In the genomic region with DNA sequence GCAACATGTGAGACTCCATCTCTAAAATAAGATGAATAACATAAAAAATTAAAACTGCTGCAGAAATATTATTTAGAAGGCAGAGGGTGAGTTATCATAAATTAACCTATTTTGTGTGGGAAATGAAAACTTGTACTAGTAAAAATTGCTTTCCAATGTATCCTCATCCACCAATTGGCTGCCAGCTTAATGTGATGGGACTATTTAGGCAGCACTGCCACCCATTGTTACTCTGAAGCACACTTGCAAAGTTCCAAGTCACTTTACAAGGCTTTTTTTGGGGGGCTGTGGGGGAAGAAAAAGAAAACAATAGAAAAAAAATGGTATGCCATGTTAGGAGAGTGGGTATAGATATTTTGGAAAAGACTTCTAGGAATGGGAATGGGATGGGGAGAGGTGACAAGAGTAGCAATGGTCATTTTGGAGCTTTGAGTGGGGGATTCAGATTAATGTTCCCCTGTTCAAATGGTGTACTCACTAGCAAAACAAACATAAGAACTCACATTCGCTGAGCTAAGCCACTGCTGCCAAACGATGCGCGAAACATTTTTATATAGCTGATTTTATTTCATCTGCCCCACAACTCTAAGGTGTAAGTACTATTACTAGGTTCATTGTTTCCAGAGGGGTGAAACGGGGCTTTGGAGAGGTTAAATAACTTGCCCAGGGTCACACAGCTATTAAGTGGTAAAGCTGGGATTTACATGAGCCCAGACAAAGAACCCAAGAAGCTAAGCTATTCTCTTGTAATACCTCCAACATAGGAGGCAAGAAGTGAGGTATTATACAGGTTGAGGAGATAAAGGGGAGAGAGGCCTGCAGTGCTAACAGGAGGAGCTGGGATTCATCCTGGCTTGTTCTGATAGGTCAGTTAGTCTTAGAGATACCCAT, we compare ENCODE assay signal across 25 cellular contexts.
DNase-seq lines count a peak whose midpoint lies in the region; ATAC-seq, FAIRE-seq and TF ChIP-seq lines count a peak whose summit lies in the region.
"Had no signal": no experiment of that assay in that cellular context is flagged by ENCODE, and none has a peak within 500 bp of the region (broad histone marks: within the 10 kb centered on the region; RNA-seq: fewer than 3 reads in every experiment).

No MANE protein-coding gene starts in this region.

- peak overlapping the region; percentile 2 for H3K27ac ChIP-seq in A673 (ENCODE audit: low read depth, low read length, poor library complexity, severe bottlenecking)

- peaks cover 39% of the 10 kb centered on the region for H3K36me3 ChIP-seq in A673 (ENCODE audit: insufficient read depth, low read length, poor library complexity, severe bottlenecking)
- no peaks in the 10 kb centered on the region; the same call in 1 of the 2 replicates for H3K36me3 ChIP-seq in HAP-1 (replicated peaks)
- H3K36me3 ChIP-seq in bronchial epithelial cell (ENCODE audit: control insufficient read depth, insufficient read depth, low read length) = no peaks in the 10 kb centered on the region
- H3K36me3 ChIP-seq: BE2C had no signal

- H3K4me1 ChIP-seq in A673 (ENCODE audit: insufficient read depth, low read length, poor library complexity, severe bottlenecking) = peaks cover 56% of the 10 kb centered on the region
- H3K4me1 ChIP-seq in HAP-1 = peaks cover 8% of the 10 kb centered on the region
- H3K4me1 ChIP-seq: BE2C had no signal

- H3K4me3 ChIP-seq in A673 (ENCODE audit: low read depth, low read length, poor library complexity, severe bottlenecking) = no peak overlapping the region
- H3K4me3 ChIP-seq in HAP-1 = no peak overlapping the region
- H3K4me3 ChIP-seq in bronchial epithelial cell (ENCODE audit: low read depth, low read length) = no peak overlapping the region
- H3K4me3 ChIP-seq: heart left ventricle, upper lobe of left lung had no signal

- intact Hi-C loops in A673 (cut with micrococcal nuclease; ENCODE audit: unreplicated experiment) = no loop called here

- FAIRE-seq in bronchial epithelial cell (lab: Jason Lieb, UNC) = peak; percentile 66
- FAIRE-seq: GM12891, kidney had no signal

- no peak for ATAC-seq in stimulated activated naive CD8-positive, alpha-beta T cell treated with anti-CD3 and anti-CD28 coated beads, Interleukin-15, Interleukin-2, amounts not matched to agents 100 U/mL and 50 U/mL, for 24 hours
- ATAC-seq: heart left ventricle, Right ventricle myocardium inferior had no signal

- no TSS peak for BruUV-seq in A673 (replicated peaks; lab: Mats Ljungman, UMichigan)

- DNase-seq in A673 (ENCODE audit: low spot score) (no peak), HAP-1 (ENCODE audit: low spot score in 2 of 2) (peak; percentile 8 to 19), bronchial epithelial cell (ENCODE audit: low read depth) (no peak), pons (ENCODE audit: low spot score) (peak; percentile 74), occipital lobe (lab: John Stamatoyannopoulos, UW) (no peak), COLO829 (ENCODE audit: low spot score) (no peak)
- no peak for DNase-seq in stimulated activated naive CD8-positive, alpha-beta T cell treated with anti-CD3 and anti-CD28 coated beads, Interleukin-15, Interleukin-2, amounts not matched to agents 100 U/mL and 50 U/mL, for 24 hours
- DNase-seq: activated CD4-positive, alpha-beta memory T cell treated with anti-CD3 and anti-CD28 coated beads, Interleukin-2, amount 10 ng/mL, durations not matched to agents 7 days and 5 days; activated CD4-positive, alpha-beta T cell treated with anti-CD3 and anti-CD28 coated beads for 1 hour; activated CD8-positive, alpha-beta memory T cell treated with anti-CD3 and anti-CD28 coated beads, Interleukin-2, amount 50 U/mL, for 48 hours; activated naive CD4-positive, alpha-beta T cell treated with Interleukin-2 at 50 U/mL for 16 hours; BE2C; CD8-positive, alpha-beta memory T cell; heart left ventricle; kidney; naive B cell; NCI-H1048; NCI-H2029; NCI-H524; stimulated activated CD4-positive, alpha-beta T cell treated with anti-CD3 and anti-CD28 coated beads, Interleukin-15, amount 100 ng/mL, for 24 hours; stimulated activated CD4-positive, alpha-beta T cell treated with anti-CD3 and anti-CD28 coated beads, Interleukin-4, amount 100 ng/mL, for 4 hours; T-helper 2 cell; upper lobe of left lung had no signal

- CTCF ChIA-PET in A673 (lab: Charles Lee) = interaction anchor here (0.7 to 0.8 kb wide), 2 partner anchors 69 to 375 kb away, joined by 3 to 4 read pairs; no protein-coding TSS in a partner anchor

- H3K27me3 ChIP-seq in A673 (replicated peaks; ENCODE audit: insufficient read depth, low read depth, low read length, poor library complexity) (no peaks in the 10 kb centered on the region), HAP-1 (ENCODE audit: low read depth) (no peaks in the 10 kb centered on the region), bronchial epithelial cell (ENCODE audit: control insufficient read depth, insufficient read depth, low read length) (no peaks in the 10 kb centered on the region)
- H3K27me3 ChIP-seq: BE2C, heart left ventricle, upper lobe of left lung had no signal

- TF ChIP-seq CTCF in A673 (conservative IDR thresholded peaks at IDR 0.05; ENCODE audit: low read depth, low read length) (peak; percentile 40; the same call in 1 of the 2 replicates), bronchial epithelial cell (IDR thresholded peaks at IDR 0.05; ENCODE audit: insufficient read depth, low read length, severe bottlenecking) (no peak)

- POLR2A ChIA-PET in A673 (lab: Charles Lee; ENCODE audit: low non-redundant PET) = no interaction called here

- no peaks in the 10 kb centered on the region for H3K9me3 ChIP-seq in A673 (ENCODE audit: low read depth, low read length, poor library complexity, severe bottlenecking)
- H3K9me3 ChIP-seq in HAP-1 = no peaks in the 10 kb centered on the region
- H3K9me3 ChIP-seq: BE2C, heart left ventricle, upper lobe of left lung had no signal

- in situ Hi-C loops in HAP-1 (cut with MboI; ENCODE audit: low sequenced_read_pairs) = no loop called here

Comparison
In these comparisons a context has a peak if more than half of its experiments do, and no peak if none do; other contexts are left out.
1. DNase-seq: peak in HAP-1 (2 of 2) and pons (single experiment); none in A673 (single experiment), bronchial epithelial cell (single experiment), occipital lobe (single experiment), stimulated activated naive CD8-positive, alpha-beta T cell treated with anti-CD3 and anti-CD28 coated beads, Interleukin-15, Interleukin-2, amounts not matched to agents 100 U/mL and 50 U/mL, for 24 hours (single experiment) and COLO829 (single experiment).